ENCODE assay signal across 8 cellular contexts in genomic region chr17:27506348-27507218, GRCh38. TPM values are rescaled to one million over a fixed set of nuclear protein-coding genes. Genes with fewer than 3 reads are reported as not detected.
DNase-seq lines count a peak whose midpoint lies in the region; ATAC-seq and TF ChIP-seq lines count a peak whose summit lies in the region.

No MANE protein-coding gene starts in this region.

- H3K27me3 Mint-ChIP-seq in CD4-positive, alpha-beta memory T cell, result no peaks in the 10 kb centered on the region

- H3K27ac ChIP-seq in iPS-18a (ENCODE audit: low read length), result peak overlapping the region; percentile 55
- H3K27ac ChIP-seq in CD4-positive, alpha-beta memory T cell (ENCODE audit: low read depth, low read length), result no peak overlapping the region

- H3K9me3 ChIP-seq in iPS-18a (ENCODE audit: control insufficient read depth, low read depth, low read length), result peaks cover 4% of the 10 kb centered on the region
- H3K9me3 ChIP-seq in CD4-positive, alpha-beta memory T cell (ENCODE audit: control insufficient read depth in 1 of 2, low read length in 2 of 2), result no peaks in the 10 kb centered on the region

- TF ChIP-seq POLR2A in NB4 (IDR thresholded peaks at IDR 0.05; ENCODE audit: extremely low read depth, insufficient read length), result no peak

- H3K4me1 ChIP-seq in iPS-18a (ENCODE audit: control insufficient read depth, low read depth, low read length), result peaks cover 24% of the 10 kb centered on the region
- no peaks in the 10 kb centered on the region for H3K4me1 ChIP-seq in CD4-positive, alpha-beta memory T cell (ENCODE audit: insufficient read depth, low read length)

- H3K27ac Mint-ChIP-seq in CD4-positive, alpha-beta memory T cell, result no peak overlapping the region

- no peak overlapping the region for H3K4me3 Mint-ChIP-seq in CD4-positive, alpha-beta memory T cell

- H3K4me3 ChIP-seq in NB4 (ENCODE audit: low read depth, low read length) (no peak overlapping the region), iPS-18a (ENCODE audit: low read length) (peak overlapping the region; percentile 41)
- H3K4me3 ChIP-seq in CD4-positive, alpha-beta memory T cell (ENCODE audit: low read length in 2 of 2), result no peak overlapping the region

- no peak for TF ChIP-seq CTCF in GM13976 (IDR thresholded peaks at IDR 0.05; ENCODE audit: borderline replicate concordance, control extremely low read depth, extremely low read depth, insufficient read depth, missing control alignments)
- TF ChIP-seq CTCF in NB4 (IDR thresholded peaks at IDR 0.05; ENCODE audit: low read depth, low read length), result no peak

- in situ Hi-C loops in GM13976 (cut with MboI; ENCODE audit: low sequenced_read_pairs, unreplicated experiment), result no loop called here

- peak overlapping the region; percentile 49 for H3K9ac ChIP-seq in iPS-18a (ENCODE audit: low read length)

- POLR2A ChIA-PET in CD4-positive, alpha-beta memory T cell (lab: Charles Lee; ENCODE audit: partially characterized antibody), result no interaction called here

- DNase-seq in GM13976 (ENCODE audit: low spot score) (peak; percentile 78), NB4 (ENCODE audit: low read depth) (peak; percentile 50), NCI-H2029 (lab: John Stamatoyannopoulos, UW) (no peak)
- no peak for DNase-seq in CD4-positive, alpha-beta memory T cell
- DNase-seq in stimulated activated CD4-positive, alpha-beta T cell treated with anti-CD3 and anti-CD28 coated beads, Interleukin-12 subunit alpha, Interleukin-12 subunit beta, amount 100 ng/mL, for 4 hours, result no peak

- CTCF ChIA-PET in CD4-positive, alpha-beta memory T cell (lab: Charles Lee; ENCODE audit: partially characterized antibody), result interaction anchor here (1.2 kb wide), 1 partner anchor 94 kb away, joined by 3 read pairs; no protein-coding TSS in a partner anchor

- intact Hi-C loops in CD4-positive, alpha-beta memory T cell (cut with micrococcal nuclease), result no loop called here

- no peaks in the 10 kb centered on the region for H3K27me3 ChIP-seq in iPS-18a (ENCODE audit: control insufficient read depth, insufficient read depth, low read length)
- no peaks in the 10 kb centered on the region for H3K27me3 ChIP-seq in CD4-positive, alpha-beta memory T cell (ENCODE audit: insufficient read depth, low read length)

- peaks cover 3 to 13% of the 10 kb centered on the region in 2 donors for H3K36me3 Mint-ChIP-seq in CD4-positive, alpha-beta memory T cell

- ATAC-seq in GM21723 (IDR thresholded peaks at IDR 0.05; ENCODE audit: unreplicated experiment) (peak; percentile 62), GM18519 (IDR thresholded peaks at IDR 0.05; ENCODE audit: low FRiP score, unreplicated experiment) (no peak)

- H3K4me1 Mint-ChIP-seq in CD4-positive, alpha-beta memory T cell, result peaks cover 8 to 35% (median 14%) of the 10 kb centered on the region in 4 donors

- H3K36me3 ChIP-seq in iPS-18a (ENCODE audit: control insufficient read depth, low read depth, low read length), result no peaks in the 10 kb centered on the region
- H3K36me3 ChIP-seq in CD4-positive, alpha-beta memory T cell (ENCODE audit: insufficient read depth, low read length), result no peaks in the 10 kb centered on the region

- H3K9me3 Mint-ChIP-seq in CD4-positive, alpha-beta memory T cell, result no peaks in the 10 kb centered on the region

RNA-seq across cellular contexts. Expression of gene KSR1, which starts 50.3 kb away (rescaled TPM):
- total RNA-seq in CD4-positive, alpha-beta memory T cell, result 10 to 100 TPM; 33.2 to 40.0 TPM
- polyA plus RNA-seq in CD4-positive, alpha-beta memory T cell, result 1 to 10 TPM in 1 of 2 donors, under 1 TPM in 1; 0.77 to 4.1 TPM

Comparison
In these comparisons a context has a peak if more than half of its experiments do, and no peak if none do; other contexts are left out.
1. DNase-seq: peak in GM13976 (single experiment) and NB4 (single experiment); none in NCI-H2029 (single experiment), CD4-positive, alpha-beta memory T cell (0 of 5) and stimulated activated CD4-positive, alpha-beta T cell treated with anti-CD3 and anti-CD28 coated beads, Interleukin-12 subunit alpha, Interleukin-12 subunit beta, amount 100 ng/mL, for 4 hours (single experiment).